8 cellular contexts compared by ENCODE assay signal in the genomic region with DNA sequence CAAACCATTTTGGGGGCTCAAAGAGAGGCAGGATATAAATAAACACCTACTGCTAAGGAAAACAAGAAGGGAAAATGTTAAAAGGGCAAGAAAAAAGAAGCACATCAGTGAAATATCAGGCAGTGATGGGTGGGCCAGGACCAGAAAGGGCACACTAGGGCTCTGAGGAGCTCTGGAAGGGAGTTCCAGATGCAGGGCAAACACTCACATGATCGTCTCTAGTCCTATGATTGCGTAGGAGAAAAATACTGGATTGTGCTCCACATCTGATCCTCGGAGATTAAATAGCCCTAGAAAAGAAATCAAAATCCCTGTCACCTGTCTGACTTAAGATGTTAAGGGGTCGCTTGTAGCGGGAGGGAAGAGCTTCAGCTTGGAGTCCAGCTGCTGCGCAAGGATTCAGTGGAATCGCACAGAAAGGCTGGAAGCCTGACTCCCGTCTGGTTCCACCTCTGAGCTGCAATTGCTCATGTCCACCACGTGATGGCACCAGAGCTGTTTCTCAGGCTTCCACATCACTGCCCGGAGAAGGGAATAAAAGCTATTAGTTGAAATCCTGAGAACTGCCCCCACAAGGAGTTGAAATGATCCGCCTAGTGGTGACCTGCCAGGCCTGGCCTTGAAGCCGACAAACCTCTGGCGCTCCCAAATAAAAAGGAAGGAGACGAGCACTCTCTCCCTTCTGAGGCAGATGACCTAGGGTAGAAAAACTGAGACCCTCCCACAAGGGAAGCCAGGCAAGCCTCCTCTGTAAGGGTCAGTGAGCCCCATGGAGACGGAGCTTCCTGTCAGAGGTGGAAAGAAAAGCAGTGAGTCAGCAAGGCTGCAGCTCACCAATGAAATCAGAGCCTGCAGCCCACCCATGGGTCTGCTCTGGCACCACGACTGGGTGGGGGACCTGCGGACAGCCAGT. TPM values are rescaled to one million over a fixed set of nuclear protein-coding genes. Genes with fewer than 3 reads are reported as not detected.
DNase-seq lines count a peak whose midpoint lies in the region; ATAC-seq lines count a peak whose summit lies in the region.

No MANE protein-coding gene starts in this region.

- H3K4me1 Mint-ChIP-seq in CD8-positive, alpha-beta memory T cell: peaks cover 7 to 14% (median 13%) of the 10 kb centered on the region in 3 donors

- no peak overlapping the region for H3K4me3 Mint-ChIP-seq in CD8-positive, alpha-beta memory T cell

- DNase-seq in CD8-positive, alpha-beta memory T cell: peak; percentile 38 to 68 (median 50)
- peak; percentile 60 for DNase-seq in HS-5 (ENCODE audit: low read depth)
- DNase-seq in NT2/D1 (ENCODE audit: low read depth, low spot score): peak; percentile 81
- DNase-seq in activated T-cell treated with anti-CD3 and anti-CD28 coated beads for 1 hour (ENCODE audit: low read depth): peak; percentile 46
- peak; percentile 89 for DNase-seq in myocyte (ENCODE audit: low read depth)
- DNase-seq in stimulated activated CD8-positive, alpha-beta memory T cell treated with anti-CD3 and anti-CD28 coated beads, Interleukin-7, amount 100 ng/mL, for 24 hours (ENCODE audit: low read depth): peak; percentile 33

- ATAC-seq in GM19463 (IDR thresholded peaks at IDR 0.05; ENCODE audit: unreplicated experiment) (peak; percentile 61), esophagus mucosa (peak; percentile 88)

- H3K9me3 ChIP-seq in CD8-positive, alpha-beta memory T cell (ENCODE audit: low read length): no peaks in the 10 kb centered on the region
- no peaks in the 10 kb centered on the region for H3K9me3 ChIP-seq in NT2/D1 (ENCODE audit: insufficient read depth, low read length)

- H3K36me3 Mint-ChIP-seq in CD8-positive, alpha-beta memory T cell: peaks cover 5 to 90% (median 22%) of the 10 kb centered on the region in 3 donors

- no peaks in the 10 kb centered on the region for H3K4me1 ChIP-seq in CD8-positive, alpha-beta memory T cell (ENCODE audit: insufficient read depth, low read length)
- H3K4me1 ChIP-seq in NT2/D1 (ENCODE audit: insufficient read depth, insufficient read length): no peaks in the 10 kb centered on the region

- peaks cover 36% of the 10 kb centered on the region for H3K36me3 ChIP-seq in CD8-positive, alpha-beta memory T cell (ENCODE audit: insufficient read depth, low read length)
- peaks cover 67% of the 10 kb centered on the region for H3K36me3 ChIP-seq in NT2/D1 (ENCODE audit: insufficient read depth, insufficient read length, low read length)

- H3K9me3 Mint-ChIP-seq in CD8-positive, alpha-beta memory T cell: no peaks in the 10 kb centered on the region

- no peak overlapping the region for H3K27ac ChIP-seq in CD8-positive, alpha-beta memory T cell (ENCODE audit: low read depth, low read length)

- H3K4me3 ChIP-seq in CD8-positive, alpha-beta memory T cell (ENCODE audit: low read length): no peak overlapping the region
- H3K4me3 ChIP-seq in NT2/D1 (ENCODE audit: insufficient read length, low read depth): no peak overlapping the region

- CTCF ChIA-PET in CD8-positive, alpha-beta memory T cell (lab: Charles Lee): interaction anchor here (0.6 to 2.5 kb wide), 53 partner anchors 8 to 660 kb away, joined by 3 to 22 read pairs (median 4); a partner anchor contains a TSS

- peak overlapping the region in 5 of 8 donors; percentile 3 to 63 (median 26) for H3K27ac Mint-ChIP-seq in CD8-positive, alpha-beta memory T cell

- H3K27me3 ChIP-seq in CD8-positive, alpha-beta memory T cell (ENCODE audit: insufficient read depth, low read length, poor library complexity, severe bottlenecking): no peaks in the 10 kb centered on the region
- H3K27me3 ChIP-seq in NT2/D1 (ENCODE audit: insufficient read depth, insufficient read length): no peaks in the 10 kb centered on the region

- POLR2A ChIA-PET in CD8-positive, alpha-beta memory T cell (lab: Charles Lee): interaction anchor here (1.2 kb wide), 1 partner anchor 124 kb away, joined by 4 read pairs; a partner anchor contains a TSS

- no peaks in the 10 kb centered on the region for H3K27me3 Mint-ChIP-seq in CD8-positive, alpha-beta memory T cell

- H3K9ac ChIP-seq in NT2/D1 (ENCODE audit: insufficient read length, low read depth): no peak overlapping the region

RNA-seq across cellular contexts. Expression of a gene that starts 39.2 kb away (rescaled TPM):
- total RNA-seq in CD8-positive, alpha-beta memory T cell: 10 to 100 TPM; 50.2 to 56.1 TPM
- 29.7 TPM for polyA plus RNA-seq in CD8-positive, alpha-beta memory T cell
- total RNA-seq in esophagus mucosa (45.7 TPM), myocyte (129 and 174 TPM in 2 replicates)
- polyA plus RNA-seq in myocyte (2012): 75.2 TPM

Comparison
In these comparisons a context has a peak if more than half of its experiments do, and no peak if none do; other contexts are left out.
1. DNase-seq: peak in every context shown above with its lines; median percentile 89 in myocyte; 81 in NT2/D1; 60 in HS-5; 50 in CD8-positive, alpha-beta memory T cell; 46 in activated T-cell treated with anti-CD3 and anti-CD28 coated beads for 1 hour; 33 in stimulated activated CD8-positive, alpha-beta memory T cell treated with anti-CD3 and anti-CD28 coated beads, Interleukin-7, amount 100 ng/mL, for 24 hours.